ENCODE assay signal across 1 cellular context in genomic region chr15:40829155-40829554, GRCh38.
TF ChIP-seq lines count a peak whose summit lies in the region.

No MANE protein-coding gene starts in this region.

TF ChIP-seq in K562, 482 proteins besides CTCF, POLR2A, EP300 and RAD21 (continued from another document):
- TF ChIP-seq MLLT1 (IDR thresholded peaks at IDR 0.05) = no peak
- no peak for TF ChIP-seq PTBP1 (IDR thresholded peaks at IDR 0.05; ENCODE audit: low read depth, low read length)
- no peak for TF ChIP-seq MEF2D (tag; conservative IDR thresholded peaks at IDR 0.05; ENCODE audit: low read depth)
- TF ChIP-seq PCBP1 (IDR thresholded peaks at IDR 0.05; ENCODE audit: low read depth, low read length, poor library complexity, severe bottlenecking) = no peak
- TF ChIP-seq CHD2 (IDR thresholded peaks at IDR 0.05; ENCODE audit: low read depth, low read length) = no peak
- TF ChIP-seq CAMTA2 (CRISPR knock-in tag; conservative IDR thresholded peaks at IDR 0.05) = no peak
- TF ChIP-seq NRF1 (conservative IDR thresholded peaks at IDR 0.05 in 1 of 2, IDR thresholded peaks at IDR 0.05 in 1 of 2) = no peak
- TF ChIP-seq POLR2AphosphoS5 (IDR thresholded peaks at IDR 0.05; ENCODE audit: control insufficient read depth, insufficient read depth, low read depth, low read length) = no peak
- no peak for TF ChIP-seq FOXO4 (CRISPR knock-in tag; IDR thresholded peaks at IDR 0.05)
- TF ChIP-seq NFE2L1 (tag; IDR thresholded peaks at IDR 0.05; ENCODE audit: borderline replicate concordance, low read depth) = no peak
- no peak for TF ChIP-seq ETV1 (tag; conservative IDR thresholded peaks at IDR 0.05; ENCODE audit: low read depth)
